ENCODE assay signal across 8 cellular contexts in genomic region chr3:179148446-179149238, GRCh38. TPM values are rescaled to one million over a fixed set of nuclear protein-coding genes. Genes with fewer than 3 reads are reported as not detected.
DNase-seq lines count a peak whose midpoint lies in the region; ATAC-seq and TF ChIP-seq lines count a peak whose summit lies in the region.

No MANE protein-coding gene starts in this region.

- TF ChIP-seq CTCF in Peyer's patch (IDR thresholded peaks at IDR 0.05) (peak in 1 of 6 experiments; percentile 3), foreskin fibroblast (IDR thresholded peaks at IDR 0.05; ENCODE audit: low read depth, low read length) (no peak), neural crest cell (conservative IDR thresholded peaks at IDR 0.05) (no peak)

- no peaks in the 10 kb centered on the region for H3K36me3 Mint-ChIP-seq in neural crest cell (ENCODE audit: low read depth)

- H3K9me3 Mint-ChIP-seq in neural crest cell: no peaks in the 10 kb centered on the region

- peaks cover 21% of the 10 kb centered on the region for H3K4me1 Mint-ChIP-seq in neural crest cell

- peak; percentile 7 to 46 for TF ChIP-seq POLR2A in Peyer's patch (IDR thresholded peaks at IDR 0.05)

- no peaks in the 10 kb centered on the region for H3K27me3 ChIP-seq in Peyer's patch

- DNase-seq in C1 segment of cervical spinal cord (lab: John Stamatoyannopoulos, UW): peak in 9 of 14 donors; percentile 9 to 81 (median 58)
- peak; percentile 46 to 81 (median 69) for DNase-seq in Peyer's patch
- peak; percentile 59 for DNase-seq in activated effector memory CD4-positive, alpha-beta T cell treated with Interleukin-2 at 50 U/mL for 16 hours
- DNase-seq in foreskin fibroblast: peak; percentile 36 to 70
- DNase-seq in neural crest cell (ENCODE audit: low read depth, low spot score): peak; percentile 24
- DNase-seq in stromal cell of bone marrow (ENCODE audit: low read depth): peak; percentile 13

- H3K4me3 Mint-ChIP-seq in neural crest cell: peak overlapping the region; percentile 92

- ATAC-seq in GM19328 (IDR thresholded peaks at IDR 0.05; ENCODE audit: unreplicated experiment): peak; percentile 29
- peak; percentile 31 for ATAC-seq in HG03439 (IDR thresholded peaks at IDR 0.05; ENCODE audit: unreplicated experiment)

- peaks cover 0 to 19% (median 0%) of the 10 kb centered on the region in 4 donors for H3K4me1 ChIP-seq in Peyer's patch

- H3K27ac ChIP-seq in Peyer's patch: peak overlapping the region; percentile 97 to 99 (median 98)

- H3K4me3 ChIP-seq in Peyer's patch (peak overlapping the region; percentile 87 to 92 (median 92)), foreskin fibroblast (ENCODE audit: low read depth in 1 of 2, low read length in 2 of 2) (peak overlapping the region; percentile 86 to 92)

- no peaks in the 10 kb centered on the region for H3K9me3 ChIP-seq in Peyer's patch

- H3K36me3 ChIP-seq in Peyer's patch: no peaks in the 10 kb centered on the region

- peak overlapping the region; percentile 1 for H3K27ac Mint-ChIP-seq in neural crest cell (ENCODE audit: unreplicated experiment)

- H3K27me3 Mint-ChIP-seq in neural crest cell (ENCODE audit: low read depth): peaks cover 4% of the 10 kb centered on the region

RNA-seq across cellular contexts. Expression of gene PIK3CA, which starts 0.5 kb away (rescaled TPM):
- 10 to 100 TPM in 3 of 4 donors, 1 to 10 TPM in 1; 7.3 to 12.4 (median 10.9) TPM for total RNA-seq in Peyer's patch
- 14.1 and 15.3 TPM in 2 replicates for total RNA-seq in neural crest cell

Comparison
In these comparisons a context has a peak if more than half of its experiments do, and no peak if none do; other contexts are left out.
1. Peak in every context shown above with its lines: DNase-seq, ATAC-seq, H3K4me3 ChIP-seq and H3K27ac ChIP-seq.
2. DNase-seq: peak in every context shown above with its lines; median percentile 69 in Peyer's patch; 59 in activated effector memory CD4-positive, alpha-beta T cell treated with Interleukin-2 at 50 U/mL for 16 hours; 58 in C1 segment of cervical spinal cord; 53 in foreskin fibroblast; 24 in neural crest cell; 13 in stromal cell of bone marrow.